11 cellular contexts compared by ENCODE assay signal in genomic region chr18:57776767-57777166, GRCh38. TPM values are rescaled to one million over a fixed set of nuclear protein-coding genes. Genes with fewer than 3 reads are reported as not detected.
DNase-seq lines count a peak whose midpoint lies in the region; ATAC-seq, FAIRE-seq and TF ChIP-seq lines count a peak whose summit lies in the region.
"Had no signal": no experiment of that assay in that cellular context is flagged by ENCODE, and none has a peak within 500 bp of the region (broad histone marks: within the 10 kb centered on the region; RNA-seq: fewer than 3 reads in every experiment).

No MANE protein-coding gene starts in this region.

- peak; percentile 55 for DNase-seq in MV-4-11 (lab: John Stamatoyannopoulos, UW)
- no peak for DNase-seq in astrocyte (ENCODE audit: low read depth)
- no peak for DNase-seq in left cardiac atrium
- no peak for DNase-seq in thyroid gland
- no peak for DNase-seq in AG08396 (ENCODE audit: low spot score)
- DNase-seq in T-cell = no peak
- DNase-seq in activated naive CD4-positive, alpha-beta T cell (lab: John Stamatoyannopoulos, UW) = no peak
- DNase-seq: activated naive CD4-positive, alpha-beta T cell treated with anti-CD3 and anti-CD28 coated beads, Interleukin-2, amount 10 ng/mL, durations not matched to agents 7 days and 5 days; COR-L47; spleen had no signal

- 56 to 71% methylated on average over 4 of the region's 4 CpGs for whole genome bisulfite sequencing in thyroid gland, 2 donors

- H3K4me1 ChIP-seq in astrocyte (ENCODE audit: insufficient read depth, low read length) (peaks cover 38% of the 10 kb centered on the region), thyroid gland (peaks cover 49 to 68% of the 10 kb centered on the region in 2 donors)

- H3K9me3 Mint-ChIP-seq in astrocyte (ENCODE audit: unreplicated experiment) = no peaks in the 10 kb centered on the region
- H3K9me3 Mint-ChIP-seq in T-cell = no peaks in the 10 kb centered on the region
- H3K9me3 Mint-ChIP-seq: activated naive CD4-positive, alpha-beta T cell treated with anti-CD3 and anti-CD28 coated beads, Interleukin-2, amount 10 ng/mL, durations not matched to agents 7 days and 5 days had no signal

- H4K20me1 ChIP-seq in astrocyte (ENCODE audit: insufficient read depth, low read length) = peaks cover 28% of the 10 kb centered on the region

- ATAC-seq in left cardiac atrium (peak; percentile 42 to 55), GM19463 (IDR thresholded peaks at IDR 0.05; ENCODE audit: unreplicated experiment) (no peak), T-cell (replicated peaks in 1 of 4) (no peak)

- no peak overlapping the region for H2AFZ ChIP-seq in astrocyte (ENCODE audit: low read depth, low read length)

- POLR2A ChIA-PET in T-cell (lab: Charles Lee) = no interaction called here

- no peaks in the 10 kb centered on the region for H3K36me3 ChIP-seq in astrocyte (ENCODE audit: insufficient read depth, low read length)
- H3K36me3 ChIP-seq in thyroid gland = no peaks in the 10 kb centered on the region

- intact Hi-C loops in left cardiac atrium (cut with DNase I) = no loop called here
- intact Hi-C loops in thyroid gland (cut with DNase I) = no loop called here

- H3K79me2 ChIP-seq in astrocyte (ENCODE audit: insufficient read depth, low read length) = peaks cover 85% of the 10 kb centered on the region

- TF ChIP-seq POLR2A in thyroid gland (IDR thresholded peaks at IDR 0.05) = no peak

- peak overlapping the region; percentile 78 for H3K27ac Mint-ChIP-seq in astrocyte (ENCODE audit: unreplicated experiment)
- no peak overlapping the region for H3K27ac Mint-ChIP-seq in T-cell
- H3K27ac Mint-ChIP-seq: activated naive CD4-positive, alpha-beta T cell treated with anti-CD3 and anti-CD28 coated beads, Interleukin-2, amount 10 ng/mL, durations not matched to agents 7 days and 5 days had no signal

- peak overlapping the region; percentile 49 for H3K4me2 ChIP-seq in astrocyte (ENCODE audit: low read length)

- H3K4me1 Mint-ChIP-seq in astrocyte (ENCODE audit: low read depth, unreplicated experiment) (peaks cover 30% of the 10 kb centered on the region), T-cell (peaks cover 7 to 17% (median 7%) of the 10 kb centered on the region in 3 donors)

- H3K27me3 ChIP-seq in astrocyte (ENCODE audit: insufficient read depth, low read length) (no peaks in the 10 kb centered on the region), thyroid gland (no peaks in the 10 kb centered on the region)
- H3K27me3 ChIP-seq: spleen had no signal

- CTCF ChIA-PET in T-cell (lab: Charles Lee) = interaction anchor here in 1 of 2 donors (0.7 kb wide), 1 partner anchor 214 kb away, joined by 8 read pairs; no protein-coding TSS in a partner anchor

- H3K27ac ChIP-seq in astrocyte (ENCODE audit: low read depth, low read length) (peak overlapping the region; percentile 21), thyroid gland (peak overlapping the region; percentile 43 to 72 (median 47))

- H3K4me3 ChIP-seq in astrocyte (ENCODE audit: insufficient read depth, low read depth, low read length) (no peak overlapping the region), thyroid gland (replicated peaks in 1 of 3) (no peak overlapping the region)
- H3K4me3 ChIP-seq: spleen had no signal

- H3K4me3 Mint-ChIP-seq in astrocyte (ENCODE audit: unreplicated experiment) = no peak overlapping the region
- H3K4me3 Mint-ChIP-seq in T-cell = no peak overlapping the region
- H3K4me3 Mint-ChIP-seq: activated naive CD4-positive, alpha-beta T cell treated with anti-CD3 and anti-CD28 coated beads, Interleukin-2, amount 10 ng/mL, durations not matched to agents 7 days and 5 days had no signal

- H3K27me3 Mint-ChIP-seq in astrocyte (ENCODE audit: low read depth, unreplicated experiment) (no peaks in the 10 kb centered on the region), T-cell (no peaks in the 10 kb centered on the region)

- no peaks in the 10 kb centered on the region for H3K9me3 ChIP-seq in astrocyte (ENCODE audit: insufficient read depth, low read depth, low read length)
- no peaks in the 10 kb centered on the region for H3K9me3 ChIP-seq in thyroid gland
- H3K9me3 ChIP-seq: spleen had no signal

- H3K36me3 Mint-ChIP-seq in astrocyte (ENCODE audit: low read depth, unreplicated experiment) (no peaks in the 10 kb centered on the region), T-cell (peaks cover 3% of the 10 kb centered on the region)
- H3K36me3 Mint-ChIP-seq: activated naive CD4-positive, alpha-beta T cell treated with anti-CD3 and anti-CD28 coated beads, Interleukin-2, amount 10 ng/mL, durations not matched to agents 7 days and 5 days had no signal

- H3K9ac ChIP-seq in astrocyte (ENCODE audit: low read length) = no peak overlapping the region

- TF ChIP-seq CTCF in astrocyte (IDR thresholded peaks at IDR 0.05; ENCODE audit: insufficient read depth, low read depth, low read length) (no peak), thyroid gland (IDR thresholded peaks at IDR 0.05) (no peak)

- no peak for FAIRE-seq in astrocyte (lab: Jason Lieb, UNC)

RNA-seq across cellular contexts. Expression of gene ATP8B1, which starts 26.3 kb away (rescaled TPM):
- total RNA-seq in astrocyte = 6.9 and 10.4 TPM in 2 replicates
- 10 to 100 TPM in 1 of 2 donors, 1 to 10 TPM in 1; 6.4 to 14.9 TPM for total RNA-seq in left cardiac atrium
- 10 to 100 TPM; 45.8 to 71.8 (median 58.2) TPM for total RNA-seq in thyroid gland
- total RNA-seq in T-cell = under 1 TPM in 3 of 5 donors, not detected in 2; 0.35 to 0.46 (median 0.44) TPM

Comparison
In these comparisons a context has a peak if more than half of its experiments do, and no peak if none do; other contexts are left out.
1. ATAC-seq: peak in left cardiac atrium (2 of 2); none in GM19463 (single experiment) and T-cell (0 of 4).